39 cellular contexts compared by ENCODE assay signal in genomic region chr12:3735432-3735831, GRCh38. TPM values are rescaled to one million over a fixed set of nuclear protein-coding genes. Genes with fewer than 3 reads are reported as not detected.
"Had no signal": no experiment of that assay in that cellular context is flagged by ENCODE, and none has a peak within 500 bp of the region (broad histone marks: within the 10 kb centered on the region; RNA-seq: fewer than 3 reads in every experiment).

No MANE protein-coding gene starts in this region.

- H3K9me3 ChIP-seq: ascending aorta had no signal

- H3K4me3 Mint-ChIP-seq: activated CD4-positive, alpha-beta memory T cell treated with anti-CD3 and anti-CD28 coated beads, Interleukin-2, amount 10 ng/mL, durations not matched to agents 7 days and 5 days; activated CD4-positive, alpha-beta T cell treated with anti-CD3 and anti-CD28 coated beads for 36 hours; activated CD4-positive, alpha-beta T cell treated with anti-CD3 and anti-CD28 coated beads, Interleukin-2, amount 10 ng/mL, durations not matched to agents 7 days and 5 days; activated CD8-positive, alpha-beta memory T cell treated with anti-CD3 and anti-CD28 coated beads, Interleukin-2, amount 10 ng/mL, durations not matched to agents 7 days and 5 days; activated CD8-positive, alpha-beta T cell treated with anti-CD3 and anti-CD28 coated beads, Interleukin-2, amount 10 ng/mL, durations not matched to agents 7 days and 5 days; activated naive CD4-positive, alpha-beta T cell treated with anti-CD3 and anti-CD28 coated beads, Interleukin-2, amount 10 ng/mL, durations not matched to agents 7 days and 5 days; activated naive CD4-positive, alpha-beta T cell treated with anti-CD3 and anti-CD28 coated beads, Interleukin-2, amount 50 U/mL, for 24 hours; activated naive CD8-positive, alpha-beta T cell; activated naive CD8-positive, alpha-beta T cell treated with anti-CD3 and anti-CD28 coated beads, Interleukin-2, amount 10 ng/mL, durations not matched to agents 7 days and 5 days; activated naive CD8-positive, alpha-beta T cell treated with anti-CD3 and anti-CD28 coated beads, Interleukin-2, amount 50 U/mL, for 24 hours; activated T-cell treated with anti-CD3 and anti-CD28 coated beads, Interleukin-2, amount 50 U/mL, for 24 hours; brain; central memory CD8-positive, alpha-beta T cell; T-helper 1 cell treated with Interleukin-12 subunit alpha and Interleukin-12 subunit beta and Interleukin-4 antibody, amounts not matched to agents 30 μg/mL and 1 μg/mL, for 36 hours; T-helper 2 cell treated with Interferon-gamma antibody and Interleukin-4, amounts not matched to agents 5 μg/mL and 100 μg/mL, for 36 hours had no signal

- FAIRE-seq: bronchial epithelial cell, TTC549 had no signal

- ATAC-seq: activated CD4-positive, alpha-beta T cell treated with anti-CD3 and anti-CD28 coated beads for 36 hours; activated CD4-positive, CD25-positive, alpha-beta regulatory T cell treated with anti-CD3 and anti-CD28 coated beads, Interleukin-2, amount 50 U/mL, for 24 hours; activated CD8-positive, alpha-beta memory T cell treated with anti-CD3 and anti-CD28 coated beads, Interleukin-2, amount 10 ng/mL, durations not matched to agents 7 days and 5 days; activated CD8-positive, alpha-beta T cell treated with anti-CD3 and anti-CD28 coated beads, Interleukin-2, amount 10 ng/mL, durations not matched to agents 7 days and 5 days; activated naive CD8-positive, alpha-beta T cell treated with anti-CD3 and anti-CD28 coated beads, Interleukin-2, amount 50 U/mL, for 24 hours had no signal

- H3K27me3 ChIP-seq: ascending aorta had no signal

- H3K36me3 ChIP-seq: ascending aorta, cardiac muscle cell had no signal

- H3K4me1 Mint-ChIP-seq: central memory CD8-positive, alpha-beta T cell had no signal

- H3K27ac Mint-ChIP-seq: activated CD4-positive, alpha-beta memory T cell treated with anti-CD3 and anti-CD28 coated beads, Interleukin-2, amount 10 ng/mL, durations not matched to agents 7 days and 5 days; activated CD4-positive, alpha-beta T cell treated with anti-CD3 and anti-CD28 coated beads for 36 hours; activated CD4-positive, alpha-beta T cell treated with anti-CD3 and anti-CD28 coated beads, Interleukin-2, amount 10 ng/mL, durations not matched to agents 7 days and 5 days; activated CD8-positive, alpha-beta memory T cell treated with anti-CD3 and anti-CD28 coated beads, Interleukin-2, amount 10 ng/mL, durations not matched to agents 7 days and 5 days; activated CD8-positive, alpha-beta T cell treated with anti-CD3 and anti-CD28 coated beads, Interleukin-2, amount 10 ng/mL, durations not matched to agents 7 days and 5 days; activated naive CD4-positive, alpha-beta T cell treated with anti-CD3 and anti-CD28 coated beads, Interleukin-2, amount 10 ng/mL, durations not matched to agents 7 days and 5 days; activated naive CD4-positive, alpha-beta T cell treated with anti-CD3 and anti-CD28 coated beads, Interleukin-2, amount 50 U/mL, for 24 hours; activated naive CD8-positive, alpha-beta T cell; activated naive CD8-positive, alpha-beta T cell treated with anti-CD3 and anti-CD28 coated beads, Interleukin-2, amount 10 ng/mL, durations not matched to agents 7 days and 5 days; activated naive CD8-positive, alpha-beta T cell treated with anti-CD3 and anti-CD28 coated beads, Interleukin-2, amount 50 U/mL, for 24 hours; activated T-cell treated with anti-CD3 and anti-CD28 coated beads, Interleukin-2, amount 50 U/mL, for 24 hours; activated T-helper 2 cell treated with anti-CD3 and anti-CD28 coated beads, Interferon-gamma antibody, Interleukin-2, Interleukin-4, amounts not matched to agents 10 μg/mL and 5 μg/mL and 100 μg/mL, durations not matched to agents 14 hours and 24 hours and 36 hours; brain; T-helper 1 cell treated with Interleukin-12 subunit alpha and Interleukin-12 subunit beta and Interleukin-4 antibody, amounts not matched to agents 30 μg/mL and 1 μg/mL, for 36 hours; T-helper 2 cell treated with Interferon-gamma antibody and Interleukin-4, amounts not matched to agents 5 μg/mL and 100 μg/mL, for 36 hours had no signal

- DNase-seq: activated CD4-positive, alpha-beta memory T cell treated with anti-CD3 and anti-CD28 coated beads, Interleukin-2, amount 10 ng/mL, durations not matched to agents 7 days and 5 days; activated CD4-positive, alpha-beta T cell treated with anti-CD3 and anti-CD28 coated beads for 1 hour; activated CD4-positive, alpha-beta T cell treated with anti-CD3 and anti-CD28 coated beads for 36 hours; activated CD4-positive, alpha-beta T cell treated with anti-CD3 and anti-CD28 coated beads for 48 hours; activated CD4-positive, alpha-beta T cell treated with anti-CD3 and anti-CD28 coated beads, Interleukin-2, amount 10 ng/mL, durations not matched to agents 7 days and 5 days; activated CD4-positive, alpha-beta T cell treated with anti-CD3 and anti-CD28 coated beads, Interleukin-2, amount 50 U/mL, for 48 hours; activated CD4-positive, CD25-positive, alpha-beta regulatory T cell; activated CD8-positive, alpha-beta memory T cell treated with anti-CD3 and anti-CD28 coated beads for 24 hours; activated CD8-positive, alpha-beta memory T cell treated with anti-CD3 and anti-CD28 coated beads, Interleukin-2, amount 10 ng/mL, durations not matched to agents 7 days and 5 days; activated CD8-positive, alpha-beta memory T cell treated with anti-CD3 and anti-CD28 coated beads, Interleukin-2, amount 50 U/mL, for 48 hours; activated CD8-positive, alpha-beta T cell treated with anti-CD3 and anti-CD28 coated beads, Interleukin-2, amount 10 ng/mL, durations not matched to agents 7 days and 5 days; activated effector memory CD4-positive, alpha-beta T cell treated with Interleukin-2 at 50 U/mL for 16 hours; activated gamma-delta T cell; activated naive CD4-positive, alpha-beta T cell treated with anti-CD3 and anti-CD28 coated beads, Interleukin-2, amount 10 ng/mL, durations not matched to agents 7 days and 5 days; activated naive CD4-positive, alpha-beta T cell treated with Interleukin-2 at 50 U/mL for 16 hours; activated naive CD8-positive, alpha-beta T cell treated with anti-CD3 and anti-CD28 coated beads, Interleukin-2, amount 10 ng/mL, durations not matched to agents 7 days and 5 days; activated naive CD8-positive, alpha-beta T cell treated with anti-CD3 and anti-CD28 coated beads, Interleukin-2, amount 50 U/mL, for 24 hours; activated T-cell treated with anti-CD3 and anti-CD28 coated beads, Interleukin-2, amount 50 U/mL, for 24 hours; activated T-cell treated with anti-CD3 and anti-CD28 coated beads, Interleukin-2, amount 50 U/mL, for 48 hours; amygdala; anterior cingulate cortex; caudate nucleus; cerebellar nuclear complex; T-helper 1 cell; T-helper 2 cell; T-helper 9 cell had no signal

- H3K4me3 ChIP-seq: ascending aorta, cardiac muscle cell had no signal

- H3K27me3 Mint-ChIP-seq: activated CD4-positive, alpha-beta memory T cell treated with anti-CD3 and anti-CD28 coated beads, Interleukin-2, amount 10 ng/mL, durations not matched to agents 7 days and 5 days; activated CD4-positive, alpha-beta T cell treated with anti-CD3 and anti-CD28 coated beads for 36 hours; activated CD4-positive, alpha-beta T cell treated with anti-CD3 and anti-CD28 coated beads, Interleukin-2, amount 10 ng/mL, durations not matched to agents 7 days and 5 days; activated CD8-positive, alpha-beta memory T cell treated with anti-CD3 and anti-CD28 coated beads, Interleukin-2, amount 10 ng/mL, durations not matched to agents 7 days and 5 days; activated naive CD4-positive, alpha-beta T cell treated with anti-CD3 and anti-CD28 coated beads, Interleukin-2, amount 10 ng/mL, durations not matched to agents 7 days and 5 days; activated naive CD4-positive, alpha-beta T cell treated with anti-CD3 and anti-CD28 coated beads, Interleukin-2, amount 50 U/mL, for 24 hours; activated naive CD8-positive, alpha-beta T cell; activated naive CD8-positive, alpha-beta T cell treated with anti-CD3 and anti-CD28 coated beads, Interleukin-2, amount 10 ng/mL, durations not matched to agents 7 days and 5 days; activated naive CD8-positive, alpha-beta T cell treated with anti-CD3 and anti-CD28 coated beads, Interleukin-2, amount 50 U/mL, for 24 hours; activated T-cell treated with anti-CD3 and anti-CD28 coated beads, Interleukin-2, amount 50 U/mL, for 24 hours; brain; central memory CD8-positive, alpha-beta T cell had no signal

- H3K27ac ChIP-seq: ascending aorta, cardiac muscle cell, VCaP had no signal

- H3K36me3 Mint-ChIP-seq: brain had no signal

- H3K4me1 ChIP-seq: ascending aorta had no signal

- H3K9me3 Mint-ChIP-seq: activated CD4-positive, alpha-beta memory T cell treated with anti-CD3 and anti-CD28 coated beads, Interleukin-2, amount 10 ng/mL, durations not matched to agents 7 days and 5 days; activated CD4-positive, alpha-beta T cell treated with anti-CD3 and anti-CD28 coated beads, Interleukin-2, amount 10 ng/mL, durations not matched to agents 7 days and 5 days; activated naive CD4-positive, alpha-beta T cell treated with anti-CD3 and anti-CD28 coated beads, Interleukin-2, amount 10 ng/mL, durations not matched to agents 7 days and 5 days; activated naive CD4-positive, alpha-beta T cell treated with anti-CD3 and anti-CD28 coated beads, Interleukin-2, amount 50 U/mL, for 24 hours; activated naive CD8-positive, alpha-beta T cell treated with anti-CD3 and anti-CD28 coated beads, Interleukin-2, amount 10 ng/mL, durations not matched to agents 7 days and 5 days; activated naive CD8-positive, alpha-beta T cell treated with anti-CD3 and anti-CD28 coated beads, Interleukin-2, amount 50 U/mL, for 24 hours; activated T-cell treated with anti-CD3 and anti-CD28 coated beads, Interleukin-2, amount 50 U/mL, for 24 hours; activated T-helper 2 cell treated with anti-CD3 and anti-CD28 coated beads, Interferon-gamma antibody, Interleukin-2, Interleukin-4, amounts not matched to agents 10 μg/mL and 5 μg/mL and 100 μg/mL, durations not matched to agents 14 hours and 24 hours and 36 hours; brain; central memory CD8-positive, alpha-beta T cell; T-helper 1 cell treated with Interleukin-12 subunit alpha and Interleukin-12 subunit beta and Interleukin-4 antibody, amounts not matched to agents 30 μg/mL and 1 μg/mL, for 36 hours; T-helper 2 cell treated with Interferon-gamma antibody and Interleukin-4, amounts not matched to agents 5 μg/mL and 100 μg/mL, for 36 hours had no signal

RNA-seq across cellular contexts. Expression of gene CRACR2A, which starts 17.5 kb away (rescaled TPM):
- polyA plus RNA-seq: cardiac muscle cell had no signal
